20 cellular contexts compared by ENCODE assay signal in the genomic region with DNA sequence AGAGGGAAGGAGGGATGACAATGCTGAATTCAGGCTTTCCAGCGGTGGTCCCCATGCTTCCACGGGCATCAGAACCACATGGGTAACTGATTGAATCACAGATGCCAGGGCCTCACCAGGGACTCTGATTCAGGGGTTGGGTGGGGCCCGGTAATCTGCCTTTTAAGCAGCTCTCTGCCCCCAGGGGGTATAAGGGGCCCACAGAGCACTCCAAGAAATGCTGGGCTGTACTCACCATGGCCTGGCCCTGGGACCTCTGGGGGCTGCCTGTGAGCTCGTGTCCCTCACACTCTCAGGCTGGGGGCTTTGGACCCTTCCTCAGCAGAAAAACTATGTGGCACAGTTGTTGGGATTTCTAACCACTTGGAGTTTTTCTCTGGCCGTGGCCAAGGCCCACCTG.
"Had no signal": no experiment of that assay in that cellular context is flagged by ENCODE, and none has a peak within 500 bp of the region (broad histone marks: within the 10 kb centered on the region; RNA-seq: fewer than 3 reads in every experiment).

No MANE protein-coding gene starts in this region.

- H3K4me2 ChIP-seq: smooth muscle cell had no signal

- H3K4me1 ChIP-seq: colonic mucosa, parathyroid adenoma had no signal

- H3K9me3 ChIP-seq: colonic mucosa, esophagus squamous epithelium, lower lobe of right lung, neutrophil, suprapubic skin, thyroid gland had no signal

- H3K36me3 ChIP-seq: colonic mucosa, lower lobe of right lung, neutrophil had no signal

- H3K4me3 ChIP-seq: colonic mucosa, esophagus squamous epithelium, lower lobe of right lung, smooth muscle cell, suprapubic skin, thyroid gland had no signal

- H2AFZ ChIP-seq: parathyroid adenoma had no signal

- DNase-seq: colonic mucosa; dermis blood vessel endothelial cell; effector memory CD4-positive, alpha-beta T cell; esophagus squamous epithelium; foreskin melanocyte; left ventricle myocardium superior; lower lobe of right lung; natural killer cell; stimulated activated CD4-positive, alpha-beta T cell treated with anti-CD3 and anti-CD28 coated beads, Interleukin-12 subunit alpha, Interleukin-12 subunit beta, amount 100 ng/mL, for 4 hours; stimulated activated CD4-positive, alpha-beta T cell treated with anti-CD3 and anti-CD28 coated beads, Interleukin-1b, Interleukin-23, amount 100 ng/mL, for 48 hours; stimulated activated CD4-positive, alpha-beta T cell treated with anti-CD3 and anti-CD28 coated beads, Interleukin-4, amount 100 ng/mL, for 1 hour; stimulated activated CD8-positive, alpha-beta memory T cell treated with anti-CD3 and anti-CD28 coated beads, Interleukin-4, amount 100 ng/mL, for 48 hours; stimulated activated naive CD4-positive, alpha-beta T cell; stimulated activated naive CD8-positive, alpha-beta T cell treated with anti-CD3 and anti-CD28 coated beads, Interleukin-15, amount 100 ng/mL, for 72 hours; thyroid gland had no signal

- H3K27me3 ChIP-seq: colonic mucosa, esophagus squamous epithelium, suprapubic skin, thyroid gland had no signal

- H3K27ac ChIP-seq: colonic mucosa, lower lobe of right lung, neutrophil, parathyroid adenoma, suprapubic skin, thyroid gland had no signal

- ATAC-seq: left ventricle myocardium superior; lower lobe of right lung; natural killer cell; sciatic nerve; stimulated activated naive CD8-positive, alpha-beta T cell treated with anti-CD3 and anti-CD28 coated beads, Interleukin-15, amount 100 ng/mL, for 72 hours had no signal
